ENCODE assay signal across 12 cellular contexts in genomic region chr19:42421591-42422031, GRCh38. TPM values are rescaled to one million over a fixed set of nuclear protein-coding genes. Genes with fewer than 3 reads are reported as not detected.
DNase-seq lines count a peak whose midpoint lies in the region; ATAC-seq, FAIRE-seq and TF ChIP-seq lines count a peak whose summit lies in the region.
"Had no signal": no experiment of that assay in that cellular context is flagged by ENCODE, and none has a peak within 500 bp of the region (broad histone marks: within the 10 kb centered on the region; RNA-seq: fewer than 3 reads in every experiment).

No MANE protein-coding gene starts in this region.

- H3K4me2 ChIP-seq in BLaER1 treated with 17β-estradiol and CSF1 and Interleukin-3, amounts not matched to agents 10 nM and 100 nM: peak overlapping the region; percentile 83 to 99 (median 96)

- H3K9ac ChIP-seq in BLaER1 treated with 17β-estradiol and CSF1 and Interleukin-3, amounts not matched to agents 10 nM and 100 nM: peak overlapping the region in 7 of 11 experiments; percentile 78 to 86 (median 84); a peak in 12 of 22 replicates

- peak; percentile 80 for FAIRE-seq in bronchial epithelial cell (lab: Jason Lieb, UNC)
- FAIRE-seq: TTC549 had no signal

- H3K27me3 ChIP-seq in BLaER1 treated with 17β-estradiol and CSF1 and Interleukin-3, amounts not matched to agents 10 nM and 100 nM: no peaks in the 10 kb centered on the region
- H3K27me3 ChIP-seq in MG63: no peaks in the 10 kb centered on the region
- no peaks in the 10 kb centered on the region for H3K27me3 ChIP-seq in bronchial epithelial cell (ENCODE audit: control insufficient read depth, insufficient read depth, low read length)

- H3K27me3 Mint-ChIP-seq in chondrocyte (ENCODE audit: low read depth): no peaks in the 10 kb centered on the region

- DNase-seq in MG63 (peak; percentile 33), bronchial epithelial cell (ENCODE audit: low read depth) (peak; percentile 98), mucosa of gallbladder (ENCODE audit: low spot score) (peak; percentile 50), NCI-H1417 (lab: John Stamatoyannopoulos, UW) (no peak), chondrocyte (ENCODE audit: low spot score) (no peak)
- DNase-seq: stimulated activated CD4-positive, alpha-beta T cell treated with anti-CD3 and anti-CD28 coated beads, Interleukin-4, amount 100 ng/mL, for 4 hours had no signal

- no peak overlapping the region for H3K4me3 Mint-ChIP-seq in chondrocyte (ENCODE audit: unreplicated experiment)

- H3K4me1 ChIP-seq in BLaER1 treated with 17β-estradiol and CSF1 and Interleukin-3, amounts not matched to agents 10 nM and 100 nM: peaks cover 29 to 52% (median 48%) of the 10 kb centered on the region in 10 experiments

- H4K20me1 ChIP-seq in BLaER1 treated with 17β-estradiol and CSF1 and Interleukin-3, amounts not matched to agents 10 nM and 100 nM: peaks cover 0 to 29% (median 16%) of the 10 kb centered on the region in 11 experiments; a peak in 12 of 22 replicates

- ATAC-seq in HG03095 (IDR thresholded peaks at IDR 0.05; ENCODE audit: unreplicated experiment) (no peak), GM21367 (IDR thresholded peaks at IDR 0.05; ENCODE audit: unreplicated experiment) (no peak)
- ATAC-seq: left colon had no signal

- H3K4me3 ChIP-seq in BLaER1 treated with 17β-estradiol and CSF1 and Interleukin-3, amounts not matched to agents 10 nM and 100 nM: peak overlapping the region in 3 of 10 experiments; percentile 74 to 85 (median 78); a peak in 4 of 20 replicates
- H3K4me3 ChIP-seq in MG63 (no peak overlapping the region), bronchial epithelial cell (ENCODE audit: low read depth, low read length) (no peak overlapping the region)

- no peak for TF ChIP-seq CTCF in bronchial epithelial cell (IDR thresholded peaks at IDR 0.05; ENCODE audit: insufficient read depth, low read length, severe bottlenecking)
- no peak for TF ChIP-seq CTCF in chondrocyte (IDR thresholded peaks at IDR 0.05)

- H3K4me1 Mint-ChIP-seq in chondrocyte (ENCODE audit: low read depth): peaks cover 18% of the 10 kb centered on the region

- peaks cover 0 to 19% (median 9%) of the 10 kb centered on the region in 11 experiments; a peak in 9 of 22 replicates for H3K36me3 ChIP-seq in BLaER1 treated with 17β-estradiol and CSF1 and Interleukin-3, amounts not matched to agents 10 nM and 100 nM
- H3K36me3 ChIP-seq in MG63: no peaks in the 10 kb centered on the region
- H3K36me3 ChIP-seq in bronchial epithelial cell (ENCODE audit: control insufficient read depth, insufficient read depth, low read length): no peaks in the 10 kb centered on the region

- H3K36me3 Mint-ChIP-seq in chondrocyte (ENCODE audit: low read depth): no peaks in the 10 kb centered on the region

- 0 out of 22 replicates have a peak, but pooled peaks cover 0 to 4% (median 0%) of the 10 kb centered on the region in 11 experiments for H3K9me3 ChIP-seq in BLaER1 treated with 17β-estradiol and CSF1 and Interleukin-3, amounts not matched to agents 10 nM and 100 nM (replicated peaks in 1 of 11)
- no peaks in the 10 kb centered on the region for H3K9me3 ChIP-seq in MG63

- H3K27ac ChIP-seq in BLaER1 treated with 17β-estradiol and CSF1 and Interleukin-3, amounts not matched to agents 10 nM and 100 nM: peak overlapping the region in 5 of 11 experiments; percentile 79 to 88 (median 82); a peak in 9 of 22 replicates

- H3K27ac Mint-ChIP-seq in chondrocyte (ENCODE audit: unreplicated experiment): no peak overlapping the region

- H3K9me3 Mint-ChIP-seq in chondrocyte (ENCODE audit: low read depth): no peaks in the 10 kb centered on the region

RNA-seq across cellular contexts. Expression of gene LIPE, which starts 5.6 kb away (rescaled TPM):
- total RNA-seq in MG63 (2014; rRNA removed; shearing (Covaris generic); ENCODE audit: low replicate concordance): not detected in 2 replicates
- total RNA-seq in bronchial epithelial cell: 7.6 and 8.6 TPM in 2 replicates
- 20.9 TPM for total RNA-seq in mucosa of gallbladder
- total RNA-seq in chondrocyte: 3.6 to 3.9 TPM (median 3.8 TPM) in 3 replicates

RNA-seq across cellular contexts. Expression of gene CXCL17, which starts 21.1 kb away (rescaled TPM):
- not detected in 2 replicates for total RNA-seq in MG63 (2014; rRNA removed; shearing (Covaris generic); ENCODE audit: low replicate concordance)
- total RNA-seq in bronchial epithelial cell (1.1 and 5.8 TPM in 2 replicates), mucosa of gallbladder (2.1 TPM), chondrocyte (not detected in 3 replicates)
- total RNA-seq: cerebellum, left colon had no signal

RNA-seq across cellular contexts. Expression of gene CNFN, which starts 31.5 kb away (rescaled TPM):
- not detected in 2 replicates for total RNA-seq in MG63 (2014; rRNA removed; shearing (Covaris generic); ENCODE audit: low replicate concordance)
- 1.7 TPM in 1 of 2 replicates, not detected in the other for total RNA-seq in bronchial epithelial cell
- total RNA-seq in mucosa of gallbladder: 1.9 TPM
- 0.89 TPM in 1 of 3 replicates, not detected in the others for total RNA-seq in chondrocyte
- total RNA-seq: cerebellum had no signal

Comparison
In these comparisons a context has a peak if more than half of its experiments do, and no peak if none do; other contexts are left out.
1. DNase-seq: peak in MG63 (single experiment), bronchial epithelial cell (single experiment) and mucosa of gallbladder (single experiment); none in NCI-H1417 (0 of 3) and chondrocyte (single experiment).